ENCODE assay signal across 20 cellular contexts in genomic region chr6:161489626-161490306, GRCh38.
"Had no signal": no experiment of that assay in that cellular context is flagged by ENCODE, and none has a peak within 500 bp of the region (broad histone marks: within the 10 kb centered on the region; RNA-seq: fewer than 3 reads in every experiment).

No MANE protein-coding gene starts in this region.

- H3K36me3 ChIP-seq: gastrocnemius medialis, neutrophil, spleen, tibial artery, upper lobe of left lung had no signal

- H3K9ac ChIP-seq: parathyroid adenoma had no signal

- DNase-seq: cortex of kidney; dorsolateral prefrontal cortex; effector CD4-positive, alpha-beta T cell; gastrocnemius medialis; head of caudate nucleus; mucosa of descending colon; naive B cell; right cardiac atrium; spleen; stimulated activated CD4-positive, alpha-beta T cell treated with anti-CD3 and anti-CD28 coated beads, Interleukin-4, amount 100 ng/mL, for 4 hours; stimulated activated naive CD8-positive, alpha-beta T cell treated with anti-CD3 and anti-CD28 coated beads, Interleukin-15, Interleukin-2, amounts not matched to agents 100 U/mL and 50 U/mL, for 24 hours; substantia nigra; testis; tibial artery; upper lobe of left lung had no signal

- H3K27me3 ChIP-seq: dorsolateral prefrontal cortex, gastrocnemius medialis, neutrophil, spleen, testis, tibial artery, upper lobe of left lung had no signal

- H2AFZ ChIP-seq: parathyroid adenoma had no signal

- H3K4me3 ChIP-seq: dorsolateral prefrontal cortex, gastrocnemius medialis, lung, mucosa of descending colon, skin epidermis, spleen, testis, tibial artery, upper lobe of left lung had no signal

- H3K27ac ChIP-seq: dorsolateral prefrontal cortex, epithelial cell of prostate, gastrocnemius medialis, neutrophil, parathyroid adenoma, skin epidermis, spleen, testis, tibial artery, upper lobe of left lung had no signal

- H3K9me3 ChIP-seq: gastrocnemius medialis, mucosa of descending colon, neutrophil, spleen, testis, tibial artery, upper lobe of left lung had no signal

- H3K4me1 ChIP-seq: parathyroid adenoma, spleen, testis, tibial artery, upper lobe of left lung had no signal

- H3K79me2 ChIP-seq: parathyroid adenoma had no signal
